ENCODE assay signal across 1 cellular context in genomic region chr22:36097880-36098279, GRCh38.
TF ChIP-seq lines count a peak whose summit lies in the region.

No MANE protein-coding gene starts in this region.

TF ChIP-seq in HepG2, 621 proteins besides CTCF, POLR2A, EP300 and RAD21 (continued from another document):
- TF ChIP-seq ZNF687 (CRISPR knock-in tag; IDR thresholded peaks at IDR 0.05) = no peak
